Comparison of ENCODE assay signal across 12 cellular contexts in genomic region chr3:103794656-103795055, GRCh38.
DNase-seq lines count a peak whose midpoint lies in the region; ATAC-seq, FAIRE-seq and TF ChIP-seq lines count a peak whose summit lies in the region.
"Had no signal": no experiment of that assay in that cellular context is flagged by ENCODE, and none has a peak within 500 bp of the region (broad histone marks: within the 10 kb centered on the region; RNA-seq: fewer than 3 reads in every experiment).

No MANE protein-coding gene starts in this region.

- FAIRE-seq in H54 (lab: Jason Lieb, UNC) = peak; percentile 69

- H3K27me3 Mint-ChIP-seq in Caco-2 (ENCODE audit: insufficient read depth, unreplicated experiment) = no peaks in the 10 kb centered on the region
- H3K27me3 Mint-ChIP-seq in activated CD4-positive, alpha-beta memory T cell treated with anti-CD3 and anti-CD28 coated beads for 36 hours = no peaks in the 10 kb centered on the region

- H3K36me3 ChIP-seq in Caco-2 (ENCODE audit: control insufficient read depth, insufficient read depth, low read length) = no peaks in the 10 kb centered on the region
- H3K36me3 ChIP-seq: cardiac muscle cell, left ventricle myocardium inferior had no signal

- H3K4me3 Mint-ChIP-seq in Caco-2 (ENCODE audit: unreplicated experiment) = no peak overlapping the region
- no peak overlapping the region for H3K4me3 Mint-ChIP-seq in activated CD4-positive, alpha-beta memory T cell treated with anti-CD3 and anti-CD28 coated beads for 36 hours

- no peaks in the 10 kb centered on the region for H3K4me1 ChIP-seq in Caco-2
- H3K4me1 ChIP-seq: left ventricle myocardium inferior, testis had no signal

- POLR2A ChIA-PET in Caco-2 (lab: Charles Lee) = no interaction called here
- POLR2A ChIA-PET in activated CD4-positive, alpha-beta memory T cell treated with anti-CD3 and anti-CD28 coated beads for 36 hours (lab: Charles Lee) = no interaction called here

- CTCF ChIA-PET in Caco-2 (lab: Charles Lee) = no interaction called here
- CTCF ChIA-PET in activated CD4-positive, alpha-beta memory T cell treated with anti-CD3 and anti-CD28 coated beads for 36 hours (lab: Charles Lee) = no interaction called here

- peak; percentile 15 to 58 for TF ChIP-seq CTCF in Caco-2 (IDR thresholded peaks at IDR 0.05; ENCODE audit: insufficient read depth in 1 of 2, low read depth in 1 of 2, low read length in 1 of 2, severe bottlenecking in 1 of 2, unreplicated experiment in 1 of 2)

- no peak for ATAC-seq in HG02973 (IDR thresholded peaks at IDR 0.05; ENCODE audit: unreplicated experiment)
- no peak for ATAC-seq in GM21737 (IDR thresholded peaks at IDR 0.05; ENCODE audit: unreplicated experiment)
- no peak for ATAC-seq in HG02970 (IDR thresholded peaks at IDR 0.05; ENCODE audit: low FRiP score, unreplicated experiment)

- no TSS peak for BruUV-seq in Caco-2 (replicated peaks; lab: Mats Ljungman, UMichigan)

- no peaks in the 10 kb centered on the region for H3K4me1 Mint-ChIP-seq in Caco-2 (ENCODE audit: low read depth, unreplicated experiment)
- no peaks in the 10 kb centered on the region for H3K4me1 Mint-ChIP-seq in activated CD4-positive, alpha-beta memory T cell treated with anti-CD3 and anti-CD28 coated beads for 36 hours (ENCODE audit: low read depth)

- no peaks in the 10 kb centered on the region for H3K9me3 Mint-ChIP-seq in Caco-2 (ENCODE audit: unreplicated experiment)
- H3K9me3 Mint-ChIP-seq in activated CD4-positive, alpha-beta memory T cell treated with anti-CD3 and anti-CD28 coated beads for 36 hours = no peaks in the 10 kb centered on the region

- DNase-seq in Caco-2 (peak in 1 of 2 experiments; percentile 2), H54 (ENCODE audit: insufficient read length, low spot score) (no peak), OCI-M1 (lab: John Stamatoyannopoulos, UW) (peak; percentile 24), iPS-NIHi11 (ENCODE audit: low spot score) (peak; percentile 28)
- no peak for DNase-seq in activated CD4-positive, alpha-beta memory T cell treated with anti-CD3 and anti-CD28 coated beads for 36 hours
- DNase-seq: activated T-cell treated with anti-CD3 and anti-CD28 coated beads, Interleukin-2, amount 50 U/mL, for 1 hour; left ventricle myocardium inferior; testis had no signal

- H3K4me3 ChIP-seq in Caco-2 (ENCODE audit: low read depth, low read length) = no peak overlapping the region
- H3K4me3 ChIP-seq: cardiac muscle cell, left ventricle myocardium inferior, testis had no signal

- intact Hi-C loops in Caco-2 (cut with micrococcal nuclease; ENCODE audit: unreplicated experiment) = loop anchor here (1.0 to 2.0 kb wide), 4 partner anchors 413 to 666 kb away; no protein-coding TSS in a partner anchor
- intact Hi-C loops in activated CD4-positive, alpha-beta memory T cell treated with anti-CD3 and anti-CD28 coated beads for 36 hours (cut with micrococcal nuclease) = no loop called here

- no peaks in the 10 kb centered on the region for H3K36me3 Mint-ChIP-seq in Caco-2 (ENCODE audit: insufficient read depth, unreplicated experiment)
- no peaks in the 10 kb centered on the region for H3K36me3 Mint-ChIP-seq in activated CD4-positive, alpha-beta memory T cell treated with anti-CD3 and anti-CD28 coated beads for 36 hours

- no peaks in the 10 kb centered on the region for H3K9me3 ChIP-seq in Caco-2
- H3K9me3 ChIP-seq: testis had no signal

- no peak for TF ChIP-seq POLR2A in H54 (IDR thresholded peaks at IDR 0.05; ENCODE audit: low read depth, low read length)

- H3K27ac Mint-ChIP-seq in Caco-2 (ENCODE audit: unreplicated experiment) = no peak overlapping the region
- H3K27ac Mint-ChIP-seq in activated CD4-positive, alpha-beta memory T cell treated with anti-CD3 and anti-CD28 coated beads for 36 hours = no peak overlapping the region

- H3K27me3 ChIP-seq in Caco-2 (replicated peaks; ENCODE audit: control insufficient read depth, insufficient read depth, low read length) = no peaks in the 10 kb centered on the region
- H3K27me3 ChIP-seq: cardiac muscle cell, testis had no signal

Comparison
In these comparisons a context has a peak if more than half of its experiments do, and no peak if none do; other contexts are left out.
1. DNase-seq: peak in OCI-M1 (single experiment) and iPS-NIHi11 (single experiment); none in H54 (single experiment) and activated CD4-positive, alpha-beta memory T cell treated with anti-CD3 and anti-CD28 coated beads for 36 hours (single experiment).